21 cellular contexts compared by ENCODE assay signal in the genomic region with DNA sequence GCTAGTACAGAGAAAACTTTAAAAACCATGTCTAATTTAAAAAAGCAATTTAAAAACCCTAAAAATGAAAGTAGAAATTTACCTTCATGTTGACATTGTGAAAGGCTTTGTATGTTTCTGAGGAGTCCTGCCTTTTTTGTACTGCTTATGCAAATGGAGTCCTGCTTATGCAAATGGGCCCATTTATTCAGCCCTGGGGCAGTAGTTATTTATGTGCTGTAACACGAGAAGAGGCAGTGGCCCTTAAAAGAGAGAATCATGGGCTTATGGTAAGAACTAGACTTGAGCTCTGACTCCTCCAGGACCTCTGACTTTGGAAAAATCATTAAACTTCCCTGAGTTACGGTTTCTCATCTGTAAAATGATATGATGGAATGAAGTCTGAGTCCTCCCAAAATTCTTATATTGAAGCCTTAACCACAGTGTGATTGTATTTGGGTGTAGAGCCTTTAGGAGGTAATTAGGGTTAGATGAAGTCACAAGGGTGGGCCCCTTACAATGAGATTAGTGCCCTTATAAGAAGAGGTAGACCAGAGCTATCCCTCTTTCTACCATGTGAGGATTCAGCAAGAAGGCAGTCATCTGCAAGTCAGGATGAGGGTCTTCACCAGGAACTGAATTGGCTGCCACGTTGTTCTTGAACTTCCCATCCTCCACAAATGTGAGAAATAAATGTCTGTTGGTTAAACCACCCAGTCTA.
"Had no signal": no experiment of that assay in that cellular context is flagged by ENCODE, and none has a peak within 500 bp of the region (broad histone marks: within the 10 kb centered on the region; RNA-seq: fewer than 3 reads in every experiment).

No MANE protein-coding gene starts in this region.

- H3K4me1 Mint-ChIP-seq: stimulated activated effector memory CD8-positive, alpha-beta T cell treated with anti-CD3 and anti-CD28 coated beads, Interleukin-12 subunit alpha, Interleukin-12 subunit beta, amount 100 ng/mL, for 72 hours had no signal

- H3K9me3 ChIP-seq: thyroid gland, vagina had no signal

- H3K9ac ChIP-seq: neural progenitor cell, parathyroid adenoma had no signal

- ATAC-seq: effector memory CD8-positive, alpha-beta T cell; left lung; naive thymus-derived CD4-positive, alpha-beta T cell; stimulated activated effector memory CD8-positive, alpha-beta T cell treated with anti-CD3 and anti-CD28 coated beads, Interleukin-12 subunit alpha, Interleukin-12 subunit beta, amount 100 ng/mL, for 72 hours had no signal

- DNase-seq: cortex of kidney; effector memory CD8-positive, alpha-beta T cell; head of caudate nucleus; kidney; left lung; mesenchymal stem cell; midbrain; naive thymus-derived CD4-positive, alpha-beta T cell; sigmoid colon; stimulated activated CD4-positive, alpha-beta T cell treated with anti-CD3 and anti-CD28 coated beads, Interleukin-2, amount 100 ng/mL, for 24 hours; stimulated activated CD4-positive, alpha-beta T cell treated with anti-CD3 and anti-CD28 coated beads, Interleukin-4, amount 100 ng/mL, for 24 hours; stimulated activated naive CD4-positive, alpha-beta T cell treated with Interleukin-2 at 50 U/mL for 16 hours; stomach; thyroid gland had no signal

- H3K36me3 Mint-ChIP-seq: naive thymus-derived CD4-positive, alpha-beta T cell; neural progenitor cell; stimulated activated effector memory CD8-positive, alpha-beta T cell treated with anti-CD3 and anti-CD28 coated beads, Interleukin-12 subunit alpha, Interleukin-12 subunit beta, amount 100 ng/mL, for 72 hours had no signal

- H3K27ac Mint-ChIP-seq: effector memory CD8-positive, alpha-beta T cell; naive thymus-derived CD4-positive, alpha-beta T cell; neural progenitor cell; progenitor cell of endocrine pancreas; stimulated activated effector memory CD8-positive, alpha-beta T cell treated with anti-CD3 and anti-CD28 coated beads, Interleukin-12 subunit alpha, Interleukin-12 subunit beta, amount 100 ng/mL, for 72 hours had no signal

- H3K27ac ChIP-seq: left lung, neural progenitor cell, parathyroid adenoma, right atrium auricular region, sigmoid colon, stomach, thyroid gland, vagina had no signal

- H3K36me3 ChIP-seq: left lung, neural progenitor cell, right atrium auricular region, sigmoid colon, stomach, thyroid gland, vagina had no signal

- H3K4me2 ChIP-seq: neural progenitor cell had no signal

- H3K27me3 ChIP-seq: left lung, neural progenitor cell, right atrium auricular region, sigmoid colon, stomach, thyroid gland, vagina had no signal

- H3K4me3 ChIP-seq: left lung, neural progenitor cell, right atrium auricular region, sigmoid colon, stomach, thyroid gland, vagina had no signal

- H3K79me2 ChIP-seq: parathyroid adenoma had no signal

- H3K4me1 ChIP-seq: parathyroid adenoma had no signal

- H3K9me3 Mint-ChIP-seq: effector memory CD8-positive, alpha-beta T cell had no signal

- H3K27me3 Mint-ChIP-seq: naive thymus-derived CD4-positive, alpha-beta T cell; progenitor cell of endocrine pancreas had no signal

- H2AFZ ChIP-seq: neural progenitor cell, parathyroid adenoma had no signal

- H3K4me3 Mint-ChIP-seq: effector memory CD8-positive, alpha-beta T cell; naive thymus-derived CD4-positive, alpha-beta T cell; nephron; neural progenitor cell; stimulated activated effector memory CD8-positive, alpha-beta T cell treated with anti-CD3 and anti-CD28 coated beads, Interleukin-12 subunit alpha, Interleukin-12 subunit beta, amount 100 ng/mL, for 72 hours had no signal
